Comparison of ENCODE assay signal across 1 cellular context in the genomic region with DNA sequence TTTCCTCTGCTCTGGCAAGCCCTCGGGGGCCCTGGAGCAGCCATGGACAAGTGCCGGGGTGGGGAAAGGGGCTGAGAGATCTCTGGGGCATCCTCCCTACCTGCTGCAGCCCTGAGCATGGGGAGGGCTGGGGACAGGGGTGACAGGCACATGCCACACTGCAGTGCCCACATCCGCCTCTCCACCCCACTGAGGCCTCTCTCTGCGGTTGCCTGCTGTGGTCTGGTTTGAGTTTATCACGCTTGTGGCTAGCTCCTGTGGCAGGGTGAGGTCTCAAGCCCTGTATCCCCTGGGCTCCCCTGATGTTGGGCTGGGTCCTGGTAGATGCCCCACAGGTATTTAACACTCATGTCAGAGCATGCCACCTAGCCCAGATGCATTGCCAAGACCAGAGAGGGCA.
TF ChIP-seq lines count a peak whose summit lies in the region.

No MANE protein-coding gene starts in this region.

TF ChIP-seq in GM23338, 12 proteins besides CTCF, POLR2A, EP300 and RAD21 (continued from another document):
- TF ChIP-seq, protein P1, sequence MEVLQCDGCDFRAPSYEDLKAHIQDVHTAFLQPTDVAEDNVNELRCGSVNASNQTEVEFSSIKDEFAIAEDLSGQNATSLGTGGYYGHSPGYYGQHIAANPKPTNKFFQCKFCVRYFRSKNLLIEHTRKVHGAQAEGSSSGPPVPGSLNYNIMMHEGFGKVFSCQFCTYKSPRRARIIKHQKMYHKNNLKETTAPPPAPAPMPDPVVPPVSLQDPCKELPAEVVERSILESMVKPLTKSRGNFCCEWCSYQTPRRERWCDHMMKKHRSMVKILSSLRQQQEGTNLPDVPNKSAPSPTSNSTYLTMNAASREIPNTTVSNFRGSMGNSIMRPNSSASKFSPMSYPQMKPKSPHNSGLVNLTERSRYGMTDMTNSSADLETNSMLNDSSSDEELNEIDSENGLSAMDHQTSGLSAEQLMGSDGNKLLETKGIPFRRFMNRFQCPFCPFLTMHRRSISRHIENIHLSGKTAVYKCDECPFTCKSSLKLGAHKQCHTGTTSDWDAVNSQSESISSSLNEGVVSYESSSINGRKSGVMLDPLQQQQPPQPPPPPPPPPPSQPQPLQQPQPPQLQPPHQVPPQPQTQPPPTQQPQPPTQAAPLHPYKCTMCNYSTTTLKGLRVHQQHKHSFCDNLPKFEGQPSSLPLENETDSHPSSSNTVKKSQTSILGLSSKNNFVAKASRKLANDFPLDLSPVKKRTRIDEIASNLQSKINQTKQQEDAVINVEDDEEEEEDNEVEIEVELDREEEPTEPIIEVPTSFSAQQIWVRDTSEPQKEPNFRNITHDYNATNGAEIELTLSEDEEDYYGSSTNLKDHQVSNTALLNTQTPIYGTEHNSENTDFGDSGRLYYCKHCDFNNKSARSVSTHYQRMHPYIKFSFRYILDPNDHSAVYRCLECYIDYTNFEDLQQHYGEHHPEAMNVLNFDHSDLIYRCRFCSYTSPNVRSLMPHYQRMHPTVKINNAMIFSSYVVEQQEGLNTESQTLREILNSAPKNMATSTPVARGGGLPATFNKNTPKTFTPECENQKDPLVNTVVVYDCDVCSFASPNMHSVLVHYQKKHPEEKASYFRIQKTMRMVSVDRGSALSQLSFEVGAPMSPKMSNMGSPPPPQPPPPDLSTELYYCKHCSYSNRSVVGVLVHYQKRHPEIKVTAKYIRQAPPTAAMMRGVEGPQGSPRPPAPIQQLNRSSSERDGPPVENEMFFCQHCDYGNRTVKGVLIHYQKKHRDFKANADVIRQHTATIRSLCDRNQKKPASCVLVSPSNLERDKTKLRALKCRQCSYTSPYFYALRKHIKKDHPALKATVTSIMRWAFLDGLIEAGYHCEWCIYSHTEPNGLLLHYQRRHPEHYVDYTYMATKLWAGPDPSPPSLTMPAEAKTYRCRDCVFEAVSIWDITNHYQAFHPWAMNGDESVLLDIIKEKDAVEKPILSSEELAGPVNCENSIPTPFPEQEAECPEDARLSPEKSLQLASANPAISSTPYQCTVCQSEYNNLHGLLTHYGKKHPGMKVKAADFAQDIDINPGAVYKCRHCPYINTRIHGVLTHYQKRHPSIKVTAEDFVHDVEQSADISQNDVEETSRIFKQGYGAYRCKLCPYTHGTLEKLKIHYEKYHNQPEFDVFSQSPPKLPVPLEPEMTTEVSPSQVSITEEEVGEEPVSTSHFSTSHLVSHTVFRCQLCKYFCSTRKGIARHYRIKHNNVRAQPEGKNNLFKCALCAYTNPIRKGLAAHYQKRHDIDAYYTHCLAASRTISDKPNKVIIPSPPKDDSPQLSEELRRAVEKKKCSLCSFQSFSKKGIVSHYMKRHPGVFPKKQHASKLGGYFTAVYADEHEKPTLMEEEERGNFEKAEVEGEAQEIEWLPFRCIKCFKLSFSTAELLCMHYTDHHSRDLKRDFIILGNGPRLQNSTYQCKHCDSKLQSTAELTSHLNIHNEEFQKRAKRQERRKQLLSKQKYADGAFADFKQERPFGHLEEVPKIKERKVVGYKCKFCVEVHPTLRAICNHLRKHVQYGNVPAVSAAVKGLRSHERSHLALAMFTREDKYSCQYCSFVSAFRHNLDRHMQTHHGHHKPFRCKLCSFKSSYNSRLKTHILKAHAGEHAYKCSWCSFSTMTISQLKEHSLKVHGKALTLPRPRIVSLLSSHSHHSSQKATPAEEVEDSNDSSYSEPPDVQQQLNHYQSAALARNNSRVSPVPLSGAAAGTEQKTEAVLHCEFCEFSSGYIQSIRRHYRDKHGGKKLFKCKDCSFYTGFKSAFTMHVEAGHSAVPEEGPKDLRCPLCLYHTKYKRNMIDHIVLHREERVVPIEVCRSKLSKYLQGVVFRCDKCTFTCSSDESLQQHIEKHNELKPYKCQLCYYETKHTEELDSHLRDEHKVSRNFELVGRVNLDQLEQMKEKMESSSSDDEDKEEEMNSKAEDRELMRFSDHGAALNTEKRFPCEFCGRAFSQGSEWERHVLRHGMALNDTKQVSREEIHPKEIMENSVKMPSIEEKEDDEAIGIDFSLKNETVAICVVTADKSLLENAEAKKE (CRISPR knock-in tag; IDR thresholded peaks at IDR 0.05) = no peak
